ENCODE assay signal across 8 cellular contexts in the genomic region with DNA sequence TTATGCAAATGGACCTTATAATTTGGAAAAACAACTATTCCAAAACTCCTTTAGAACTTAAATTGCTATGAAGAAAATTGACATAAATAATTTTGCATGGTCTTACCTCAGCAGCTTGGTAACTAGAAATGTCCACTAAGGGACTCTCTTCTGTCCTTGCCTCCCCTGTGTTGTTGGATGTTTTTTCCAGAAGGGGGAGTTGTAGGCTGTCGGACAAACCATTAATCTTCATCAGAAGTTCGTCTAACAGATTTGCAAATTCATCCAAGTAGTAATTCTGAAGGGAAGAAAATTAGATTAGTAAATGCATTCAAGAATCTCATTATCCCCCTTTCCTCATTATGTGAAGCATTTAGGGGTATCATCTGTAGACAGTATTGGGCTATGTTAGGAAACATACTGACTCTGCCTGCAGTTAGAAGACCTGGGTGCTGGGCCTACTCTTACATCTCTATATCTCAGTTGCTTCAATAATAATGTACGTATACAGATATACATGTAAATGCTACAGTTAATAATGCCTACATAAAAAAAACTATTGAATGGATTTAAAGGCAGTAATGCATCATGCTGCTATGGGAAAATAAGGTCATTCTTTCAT.
DNase-seq lines count a peak whose midpoint lies in the region; ATAC-seq, FAIRE-seq and TF ChIP-seq lines count a peak whose summit lies in the region.

No MANE protein-coding gene starts in this region.

- peaks cover 0 to 11% of the 10 kb centered on the region in 2 experiments; a peak in 3 of 5 replicates for H3K9me3 Mint-ChIP-seq in H9
- no peaks in the 10 kb centered on the region for H3K9me3 Mint-ChIP-seq in natural killer cell treated with Interleukin-12 subunit alpha and Interleukin-12 subunit beta and Interleukin-15 and Interleukin-18, amount 100 ng/mL, for 72 hours

- no peak overlapping the region for H2AK5ac ChIP-seq in H9 (ENCODE audit: insufficient read length, low read length)

- peaks cover 1% of the 10 kb centered on the region; the same call in 1 of the 2 replicates for H3K27me3 Mint-ChIP-seq in H9 (ENCODE audit: low read depth)
- H3K27me3 Mint-ChIP-seq in natural killer cell treated with Interleukin-12 subunit alpha and Interleukin-12 subunit beta and Interleukin-15 and Interleukin-18, amount 100 ng/mL, for 72 hours: peaks cover 0 to 7% of the 10 kb centered on the region in 2 donors

- H3K56ac ChIP-seq in H9 (ENCODE audit: insufficient read length, low read depth, low read length): no peak overlapping the region

- no peak overlapping the region for H4K91ac ChIP-seq in H9 (ENCODE audit: insufficient read length, low read depth, low read length)

- no peak overlapping the region for H3K14ac ChIP-seq in H9 (ENCODE audit: insufficient read depth, low read length)

- no peak overlapping the region for H3K23ac ChIP-seq in H9 (ENCODE audit: insufficient read length, low read depth, low read length)

- no peak overlapping the region for H3K4me3 Mint-ChIP-seq in H9
- H3K4me3 Mint-ChIP-seq in natural killer cell treated with Interleukin-12 subunit alpha and Interleukin-12 subunit beta and Interleukin-15 and Interleukin-18, amount 100 ng/mL, for 72 hours: no peak overlapping the region

- H3K36me3 ChIP-seq in OCI-LY7 (ENCODE audit: insufficient read depth, low read length) (no peaks in the 10 kb centered on the region), endothelial cell of umbilical vein (ENCODE audit: control insufficient read depth in 2 of 2, extremely low read depth in 1 of 2, insufficient read depth in 2 of 2, low read length in 2 of 2) (no peaks in the 10 kb centered on the region), pancreas (no peaks in the 10 kb centered on the region)

- peak; percentile 72 for TF ChIP-seq CTCF in H9 (conservative IDR thresholded peaks at IDR 0.05)
- peak; percentile 71; the same call in 1 of the 2 replicates for TF ChIP-seq CTCF in OCI-LY7 (conservative IDR thresholded peaks at IDR 0.05; ENCODE audit: low read length)
- TF ChIP-seq CTCF in endothelial cell of umbilical vein (IDR thresholded peaks at IDR 0.05; ENCODE audit: extremely low read depth in 1 of 2, insufficient read depth in 1 of 2, low read depth in 1 of 2, low read length in 2 of 2): peak; percentile 52 to 57
- peak in 3 of 4 donors; percentile 14 to 25 (median 16) for TF ChIP-seq CTCF in pancreas (IDR thresholded peaks at IDR 0.05)

- H3K27ac ChIP-seq in H9 (ENCODE audit: insufficient read length, low read depth, low read length) (no peak overlapping the region), OCI-LY7 (ENCODE audit: low read depth, low read length, poor library complexity, severe bottlenecking) (no peak overlapping the region), endothelial cell of umbilical vein (ENCODE audit: insufficient read depth, low read depth, low read length) (no peak overlapping the region), pancreas (no peak overlapping the region)

- H2BK5ac ChIP-seq in H9 (ENCODE audit: insufficient read length, low read length): no peak overlapping the region

- H3K9ac ChIP-seq in H9 (ENCODE audit: extremely low read depth, insufficient read length, low read length) (no peak overlapping the region), endothelial cell of umbilical vein (replicated peaks; ENCODE audit: extremely low read depth, insufficient read depth, low read length) (no peak overlapping the region)

- no peak overlapping the region for H2BK120ac ChIP-seq in H9 (ENCODE audit: low read depth, low read length, poor library complexity, severe bottlenecking)

- H2BK12ac ChIP-seq in H9 (ENCODE audit: insufficient read length, low read depth, low read length): no peak overlapping the region

- intact Hi-C loops in OCI-LY7 (cut with micrococcal nuclease; ENCODE audit: unreplicated experiment) (no loop called here), endothelial cell of umbilical vein (cut with micrococcal nuclease) (loop anchor here (1.0 to 10.0 kb wide), 3 partner anchors 27 to 526 kb away; no protein-coding TSS in a partner anchor), pancreas (cut with DNase I) (no loop called here)

- no peaks in the 10 kb centered on the region for H3K4me1 ChIP-seq in H9 (ENCODE audit: insufficient read depth, low read length)
- no peaks in the 10 kb centered on the region for H3K4me1 ChIP-seq in OCI-LY7 (ENCODE audit: insufficient read depth, low read length, poor library complexity, severe bottlenecking)
- peaks cover 2% of the 10 kb centered on the region for H3K4me1 ChIP-seq in endothelial cell of umbilical vein (ENCODE audit: control insufficient read depth, extremely low read depth, insufficient read depth, low read length)
- H3K4me1 ChIP-seq in pancreas: no peaks in the 10 kb centered on the region

- FAIRE-seq in endothelial cell of umbilical vein (lab: Jason Lieb, UNC): peak; percentile 79
- no peak for FAIRE-seq in pancreas (lab: Jason Lieb, UNC)
- FAIRE-seq in GM12891 (lab: Jason Lieb, UNC): no peak

- no peak overlapping the region for H3K18ac ChIP-seq in H9 (ENCODE audit: insufficient read length, low read depth, low read length)

- no peak overlapping the region for H2AFZ ChIP-seq in H9 (ENCODE audit: low read length)
- H2AFZ ChIP-seq in OCI-LY7 (ENCODE audit: low read length): no peak overlapping the region
- H2AFZ ChIP-seq in endothelial cell of umbilical vein (ENCODE audit: low read depth, low read length): no peak overlapping the region

- no peak for TF ChIP-seq POLR2A in endothelial cell of umbilical vein (IDR thresholded peaks at IDR 0.05; ENCODE audit: low read depth, low read length)
- TF ChIP-seq POLR2A in GM12891 (IDR thresholded peaks at IDR 0.05; ENCODE audit: low read depth, low read length): no peak

- H3K36me3 Mint-ChIP-seq in H9 (ENCODE audit: insufficient read depth in 1 of 3, low read depth in 3 of 3): no peaks in the 10 kb centered on the region
- no peaks in the 10 kb centered on the region for H3K36me3 Mint-ChIP-seq in natural killer cell treated with Interleukin-12 subunit alpha and Interleukin-12 subunit beta and Interleukin-15 and Interleukin-18, amount 100 ng/mL, for 72 hours

- H3K9me3 ChIP-seq in H9 (ENCODE audit: control insufficient read depth, low read depth, low read length) (no peaks in the 10 kb centered on the region), OCI-LY7 (ENCODE audit: low read length) (peaks cover 5% of the 10 kb centered on the region; the same call in 1 of the 2 replicates), endothelial cell of umbilical vein (replicated peaks; ENCODE audit: control insufficient read depth, insufficient read depth, low read length) (no peaks in the 10 kb centered on the region), pancreas (no peaks in the 10 kb centered on the region)

- no peak overlapping the region for H3T11ph ChIP-seq in H9 (ENCODE audit: low read length)

- no CpG with 5 or more reads among the region's 3 CpGs for WGBS in H9 (ENCODE audit: extremely low coverage, insufficient read length, low lambda C conversion rate)
- WGBS in pancreas, 2 donors: 27 to 47% methylated on average over 3 of the region's 3 CpGs

- peaks cover 4 to 5% of the 10 kb centered on the region in 2 experiments; a peak in 1 of 4 replicates for H3K4me1 Mint-ChIP-seq in H9
- H3K4me1 Mint-ChIP-seq in natural killer cell treated with Interleukin-12 subunit alpha and Interleukin-12 subunit beta and Interleukin-15 and Interleukin-18, amount 100 ng/mL, for 72 hours (ENCODE audit: low read depth in 2 of 2): no peaks in the 10 kb centered on the region

- peak in 3 of 4 donors; percentile 75 to 82 (median 76) for ATAC-seq in pancreas
- ATAC-seq in GM21737 (IDR thresholded peaks at IDR 0.05; ENCODE audit: unreplicated experiment): no peak
- no peak for ATAC-seq in natural killer cell treated with Interleukin-12 subunit alpha and Interleukin-12 subunit beta and Interleukin-15 and Interleukin-18, amount 100 ng/mL, for 72 hours

- BruUV-seq in OCI-LY7 (replicated peaks; lab: Mats Ljungman, UMichigan) (no TSS peak), endothelial cell of umbilical vein (replicated peaks; lab: Mats Ljungman, UMichigan) (no TSS peak)

- no peaks in the 10 kb centered on the region for H3K9me2 ChIP-seq in OCI-LY7 (ENCODE audit: insufficient read depth, low read length)

- CTCF ChIA-PET in OCI-LY7 (lab: Charles Lee; ENCODE audit: unreplicated experiment) (no interaction called here), endothelial cell of umbilical vein (lab: Charles Lee) (interaction anchor here (0.6 to 1.9 kb wide), 11 partner anchors 8 to 526 kb away, joined by 3 to 25 read pairs (median 4); no protein-coding TSS in a partner anchor)

- no peaks in the 10 kb centered on the region for H3K79me2 ChIP-seq in H9 (ENCODE audit: insufficient read depth, low read length)
- H3K79me2 ChIP-seq in OCI-LY7 (ENCODE audit: insufficient read depth, low read depth, low read length): no peaks in the 10 kb centered on the region
- no peaks in the 10 kb centered on the region for H3K79me2 ChIP-seq in endothelial cell of umbilical vein (ENCODE audit: control insufficient read depth, insufficient read depth, low read length)

- no peaks in the 10 kb centered on the region for H4K20me1 ChIP-seq in H9 (ENCODE audit: control insufficient read depth, insufficient read depth, insufficient read length)
- H4K20me1 ChIP-seq in OCI-LY7 (ENCODE audit: insufficient read depth, low read length): no peaks in the 10 kb centered on the region
- no peaks in the 10 kb centered on the region for H4K20me1 ChIP-seq in endothelial cell of umbilical vein (replicated peaks; ENCODE audit: control insufficient read depth, extremely low read depth, insufficient read depth, low read length)

- no peaks in the 10 kb centered on the region for H3K23me2 ChIP-seq in H9 (ENCODE audit: insufficient read length, low read depth, low read length, poor library complexity, severe bottlenecking)

- no peak overlapping the region for H2BK15ac ChIP-seq in H9 (ENCODE audit: low read depth, low read length)

- H3K4me2 ChIP-seq in H9 (ENCODE audit: insufficient read depth, insufficient read length, low read length): no peak overlapping the region
- H3K4me2 ChIP-seq in OCI-LY7 (ENCODE audit: low read length): no peak overlapping the region
- no peak overlapping the region for H3K4me2 ChIP-seq in endothelial cell of umbilical vein (ENCODE audit: insufficient read depth, low read length)

- no peaks in the 10 kb centered on the region for H3K9me1 ChIP-seq in endothelial cell of umbilical vein (replicated peaks; ENCODE audit: control insufficient read depth, extremely low read depth, insufficient read depth, low read length)

- no peaks in the 10 kb centered on the region for H3K27me3 ChIP-seq in H9 (ENCODE audit: insufficient read depth, low read length)
- H3K27me3 ChIP-seq in endothelial cell of umbilical vein (ENCODE audit: control insufficient read depth in 2 of 2, insufficient read depth in 2 of 2, low read length in 2 of 2): no peaks in the 10 kb centered on the region
- H3K27me3 ChIP-seq in pancreas: no peaks in the 10 kb centered on the region

- H3K4ac ChIP-seq in H9 (ENCODE audit: low read depth, low read length): no peak overlapping the region

- no peak overlapping the region for H3K27ac Mint-ChIP-seq in H9
- H3K27ac Mint-ChIP-seq in natural killer cell treated with Interleukin-12 subunit alpha and Interleukin-12 subunit beta and Interleukin-15 and Interleukin-18, amount 100 ng/mL, for 72 hours: no peak overlapping the region

- no peak overlapping the region for H4K5ac ChIP-seq in H9 (ENCODE audit: insufficient read length, low read depth, low read length)

- H2BK20ac ChIP-seq in H9 (ENCODE audit: low read depth, low read length, poor library complexity, severe bottlenecking): no peak overlapping the region

- H4K8ac ChIP-seq in H9 (replicated peaks; ENCODE audit: insufficient read length, low read depth, low read length): no peak overlapping the region

- POLR2A ChIA-PET in OCI-LY7 (lab: Charles Lee) (no interaction called here), endothelial cell of umbilical vein (lab: Charles Lee) (no interaction called here)

- H3K79me1 ChIP-seq in H9 (ENCODE audit: insufficient read depth, low read depth, low read length, poor library complexity, severe bottlenecking): no peaks in the 10 kb centered on the region

- H3K4me3 ChIP-seq in OCI-LY7 (ENCODE audit: low read depth, low read length, poor library complexity, severe bottlenecking) (no peak overlapping the region), endothelial cell of umbilical vein (replicated peaks in 1 of 3; ENCODE audit: insufficient read depth in 1 of 3, low read depth in 1 of 3, low read length in 3 of 3) (no peak overlapping the region), pancreas (no peak overlapping the region)

- DNase-seq in H9 (no peak), OCI-LY7 (ENCODE audit: low spot score) (peak; percentile 14), endothelial cell of umbilical vein (ENCODE audit: low read depth, low spot score) (peak; percentile 69), pancreas (no peak), GM12891 (ENCODE audit: insufficient read length, low spot score) (no peak)
- no peak for DNase-seq in natural killer cell treated with Interleukin-12 subunit alpha and Interleukin-12 subunit beta and Interleukin-15 and Interleukin-18, amount 100 ng/mL, for 72 hours (ENCODE audit: low spot score)
- no peak for DNase-seq in activated CD4-positive, alpha-beta T cell treated with anti-CD3 and anti-CD28 coated beads, Interleukin-2, amount 50 U/mL, for 4 hours

- dilution Hi-C loops in endothelial cell of umbilical vein (cut with MboI; ENCODE audit: extremely low pct_ligation_motif_present, low sequenced_read_pairs): no loop called here

Comparison
In these comparisons a context has a peak if more than half of its experiments do, and no peak if none do; other contexts are left out.
1. DNase-seq: peak in OCI-LY7 (single experiment) and endothelial cell of umbilical vein (single experiment); none in H9 (single experiment), pancreas (0 of 6), GM12891 (single experiment), natural killer cell treated with Interleukin-12 subunit alpha and Interleukin-12 subunit beta and Interleukin-15 and Interleukin-18, amount 100 ng/mL, for 72 hours (single experiment) and activated CD4-positive, alpha-beta T cell treated with anti-CD3 and anti-CD28 coated beads, Interleukin-2, amount 50 U/mL, for 4 hours (0 of 2).
2. CTCF ChIP-seq: peak in every context shown above with its lines; median percentile 72 in H9; 71 in OCI-LY7; 54 in endothelial cell of umbilical vein; 16 in pancreas.
3. ATAC-seq: peak in pancreas (3 of 4); none in GM21737 (single experiment) and natural killer cell treated with Interleukin-12 subunit alpha and Interleukin-12 subunit beta and Interleukin-15 and Interleukin-18, amount 100 ng/mL, for 72 hours (0 of 2).